7 cellular contexts compared by ENCODE assay signal in genomic region chr3:197276808-197277207, GRCh38. TPM values are rescaled to one million over a fixed set of nuclear protein-coding genes. Genes with fewer than 3 reads are reported as not detected.
DNase-seq lines count a peak whose midpoint lies in the region; FAIRE-seq and TF ChIP-seq lines count a peak whose summit lies in the region.
"Not testable (repeated sequence)": the region's sequence is repeated elsewhere in the genome, so short reads cannot be mapped to it uniquely, and the experiment has no call there.

No MANE protein-coding gene starts in this region.

- not testable (repeated sequence) for H3K4me3 ChIP-seq in BJ (ENCODE audit: low read depth, low read length); GM23248; Karpas-422 (ENCODE audit: low read length); bronchial epithelial cell (ENCODE audit: low read depth, low read length); fibroblast of pulmonary artery (replicated peaks; ENCODE audit: low read depth, low read length); neural progenitor cell

- H3K79me2 ChIP-seq in GM23248 (ENCODE audit: insufficient read depth) (peaks cover 93% of the 10 kb centered on the region), Karpas-422 (ENCODE audit: low read length) (peaks cover 96% of the 10 kb centered on the region), neural progenitor cell (ENCODE audit: low read depth) (peaks cover 98% of the 10 kb centered on the region)

- not testable (repeated sequence) for H3K4me1 Mint-ChIP-seq in neural progenitor cell

- POLR2A ChIA-PET in BJ (lab: Charles Lee): interaction anchor here (0.6 kb wide), 1 partner anchor 21 kb away, joined by 10 read pairs; the partner anchor contains the start of gene DLG1

- H3F3A ChIP-seq in GM23248 (ENCODE audit: insufficient read depth); neural progenitor cell (ENCODE audit: low read depth): not testable (repeated sequence)

- DNase-seq in BJ (ENCODE audit: low read depth); Karpas-422; bronchial epithelial cell (ENCODE audit: low read depth); fibroblast of pulmonary artery (ENCODE audit: low read depth); neural progenitor cell (ENCODE audit: low spot score): not testable (repeated sequence)
- DNase-seq in GM23248 (peak; percentile 21), SK-MEL-5 (ENCODE audit: low read depth, low spot score) (peak; percentile 44)

- peaks cover 55% of the 10 kb centered on the region for H3K36me3 Mint-ChIP-seq in neural progenitor cell

- TF ChIP-seq CTCF in BJ (IDR thresholded peaks at IDR 0.05; ENCODE audit: insufficient read depth, low read depth, low read length): peak; percentile 22; the same call in 1 of the 2 replicates
- peak; percentile 14 for TF ChIP-seq CTCF in bronchial epithelial cell (IDR thresholded peaks at IDR 0.05; ENCODE audit: insufficient read depth, low read length, severe bottlenecking)
- peak; percentile 26 for TF ChIP-seq CTCF in fibroblast of pulmonary artery (IDR thresholded peaks at IDR 0.05; ENCODE audit: low read length, missing control alignments)
- peak; percentile 39 for TF ChIP-seq CTCF in neural progenitor cell (IDR thresholded peaks at IDR 0.05)

- not testable (repeated sequence) for FAIRE-seq in bronchial epithelial cell (lab: Jason Lieb, UNC)

- H4K20me1 ChIP-seq in GM23248 (ENCODE audit: insufficient read depth); Karpas-422 (ENCODE audit: insufficient read depth, low read depth, low read length): not testable (repeated sequence)
- peaks cover 50% of the 10 kb centered on the region for H4K20me1 ChIP-seq in neural progenitor cell (ENCODE audit: low read depth)

- H3K9me3 Mint-ChIP-seq in neural progenitor cell: not testable (repeated sequence)

- H3K9ac ChIP-seq in GM23248; Karpas-422 (ENCODE audit: low read length); neural progenitor cell: not testable (repeated sequence)

- CTCF ChIA-PET in BJ (lab: Yijun Ruan, JAX): not testable (repeated sequence)

- not testable (repeated sequence) for H3K27ac ChIP-seq in GM23248, neural progenitor cell
- H3K27ac ChIP-seq in Karpas-422 (ENCODE audit: low read length): peak overlapping the region; percentile 58

- not testable (repeated sequence) for H3K4me3 Mint-ChIP-seq in neural progenitor cell

- not testable (repeated sequence) for H3K4me1 ChIP-seq in GM23248 (ENCODE audit: insufficient read depth); neural progenitor cell
- H3K4me1 ChIP-seq in Karpas-422 (ENCODE audit: low read length): peaks cover 43% of the 10 kb centered on the region

- not testable (repeated sequence) for H3K9me3 ChIP-seq in GM23248 (ENCODE audit: low read depth); Karpas-422 (ENCODE audit: low read length); neural progenitor cell (ENCODE audit: low read depth)

- 94 to 95% methylated on average over 8 of the region's 8 CpGs for WGBS in GM23248 (ENCODE audit: low coverage in 1 of 2, low lambda C conversion rate in 2 of 2, missing lambda C conversion rate in 2 of 2), 2 experiments

- in situ Hi-C loops in GM23248 (cut with MboI); SK-MEL-5 (cut with HindIII; ENCODE audit: low pct_unique_long_range_greater_than_20kb, low sequenced_read_pairs): not testable (repeated sequence)

- not testable (repeated sequence) for H3K4me2 ChIP-seq in GM23248 (ENCODE audit: unreplicated experiment); neural progenitor cell
- H3K4me2 ChIP-seq in Karpas-422 (ENCODE audit: low read depth, low read length, poor library complexity, severe bottlenecking): peak overlapping the region; percentile 65

- not testable (repeated sequence) for H3K9me2 ChIP-seq in GM23248 (ENCODE audit: insufficient read depth); Karpas-422 (replicated peaks; ENCODE audit: insufficient read depth, low read length)

- not testable (repeated sequence) for H3K27me3 ChIP-seq in BJ (ENCODE audit: control insufficient read depth, insufficient read depth, low read length); GM23248 (replicated peaks; ENCODE audit: insufficient read depth); Karpas-422 (ENCODE audit: low read length); bronchial epithelial cell (ENCODE audit: control insufficient read depth, insufficient read depth, low read length); neural progenitor cell

- H3K36me3 ChIP-seq in BJ (ENCODE audit: control insufficient read depth, insufficient read depth, low read length); bronchial epithelial cell (ENCODE audit: control insufficient read depth, insufficient read depth, low read length): not testable (repeated sequence)
- H3K36me3 ChIP-seq in GM23248 (ENCODE audit: low read depth): peaks cover 17% of the 10 kb centered on the region
- peaks cover 35% of the 10 kb centered on the region for H3K36me3 ChIP-seq in Karpas-422 (ENCODE audit: insufficient read depth, low read length)
- H3K36me3 ChIP-seq in neural progenitor cell: peaks cover 24% of the 10 kb centered on the region

- H3K27me3 Mint-ChIP-seq in neural progenitor cell (ENCODE audit: insufficient read depth, low read depth): not testable (repeated sequence)

- H3K27ac Mint-ChIP-seq in neural progenitor cell: not testable (repeated sequence)

- not testable (repeated sequence) for H2AFZ ChIP-seq in GM23248; Karpas-422 (ENCODE audit: low read length); neural progenitor cell (replicated peaks)

RNA-seq across cellular contexts. Expression of gene DLG1, which starts 21.6 kb away (rescaled TPM):
- polyA plus RNA-seq in BJ (2011; rRNA removed) (40.4 and 79.8 TPM in 2 replicates), GM23248 (2016; fragmentation: Nextera tagmentation; extraction: Ambion mirVana) (19.6 and 23.2 TPM in 2 replicates)
- 72.2 and 79.1 TPM in 2 replicates for polyA minus RNA-seq in BJ (2011; rRNA and poly(A)+ RNA removed)
- 45.9 and 63.0 TPM in 2 replicates for total RNA-seq in GM23248 (2014; rRNA removed; shearing (Covaris generic))
- 86.5 and 92.6 TPM in 2 replicates for total RNA-seq in Karpas-422 (2014; rRNA removed; shearing (Covaris generic); ENCODE audit: low replicate concordance)
- 28.9 and 33.6 TPM in 2 replicates for total RNA-seq in SK-MEL-5 (2014; rRNA removed; shearing (Covaris generic))
- 30.8 and 46.7 TPM in 2 replicates for polyA plus RNA-seq in SK-MEL-5 (2015; cell fraction: cytosol; rRNA removed)
- polyA plus RNA-seq in SK-MEL-5 (2015; cell fraction: nucleus; rRNA removed): 103 and 137 TPM in 2 replicates
- total RNA-seq in bronchial epithelial cell (66.6 and 97.4 TPM in 2 replicates), neural progenitor cell (ENCODE audit: low replicate concordance) (108 and 138 TPM in 2 replicates)
